ENCODE assay signal across 10 cellular contexts in the genomic region with DNA sequence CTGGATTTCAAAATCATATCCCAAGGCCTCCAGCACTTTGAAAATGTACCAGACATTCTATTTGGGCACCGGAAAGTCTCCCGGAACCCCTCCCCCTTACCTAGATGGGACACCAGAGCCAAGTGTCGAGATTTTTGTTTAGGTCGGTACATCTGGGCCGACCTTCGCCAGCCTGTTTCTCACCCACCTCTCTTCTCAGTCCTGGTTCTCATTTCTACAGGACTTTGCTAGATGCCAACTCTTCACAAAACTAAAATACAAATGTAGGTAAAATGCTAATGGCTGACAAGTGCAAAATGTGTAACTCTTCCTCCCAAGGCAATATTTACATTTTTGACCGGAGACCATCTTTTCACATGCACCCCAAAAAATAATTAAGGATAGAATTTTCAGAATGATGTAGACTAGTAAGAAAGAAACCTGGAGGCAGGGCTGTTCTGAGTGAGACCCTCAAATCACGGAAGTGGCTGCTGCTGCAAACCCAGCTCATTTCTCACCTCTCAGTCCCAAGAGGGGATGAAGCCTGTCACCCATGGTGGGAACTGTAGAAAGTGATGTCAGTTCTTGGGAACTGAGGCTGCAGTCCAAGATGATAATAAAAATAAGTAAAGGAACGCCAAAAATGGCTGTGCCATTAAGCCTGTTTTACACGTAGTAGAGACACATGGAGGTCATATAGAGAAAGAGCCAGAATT. TPM values are rescaled to one million over a fixed set of nuclear protein-coding genes. Genes with fewer than 3 reads are reported as not detected.
DNase-seq lines count a peak whose midpoint lies in the region; ATAC-seq, FAIRE-seq and TF ChIP-seq lines count a peak whose summit lies in the region.
"Not testable (repeated sequence)": the region's sequence is repeated elsewhere in the genome, so short reads cannot be mapped to it uniquely, and the experiment has no call there.
"Had no signal": no experiment of that assay in that cellular context is flagged by ENCODE, and none has a peak within 500 bp of the region (broad histone marks: within the 10 kb centered on the region; RNA-seq: fewer than 3 reads in every experiment).

No MANE protein-coding gene starts in this region.

- H3K9me3 Mint-ChIP-seq in activated T-helper 2 cell treated with anti-CD3 and anti-CD28 coated beads, Interferon-gamma antibody, Interleukin-2, Interleukin-4, amounts not matched to agents 10 μg/mL and 5 μg/mL and 100 μg/mL, durations not matched to agents 14 hours and 24 hours and 36 hours, result peaks cover 11% of the 10 kb centered on the region
- H3K9me3 Mint-ChIP-seq in effector memory CD8-positive, alpha-beta T cell, result not testable (repeated sequence)

- peak overlapping the region; percentile 55 for H3K4me3 ChIP-seq in GM12875 (ENCODE audit: low read depth, low read length)
- not testable (repeated sequence) for H3K4me3 ChIP-seq in HEK293 (ENCODE audit: low read depth, low read length)
- H3K4me3 ChIP-seq in PC-3 (ENCODE audit: low read length), result peak overlapping the region; percentile 71
- H3K4me3 ChIP-seq in HepG2 (replicated peaks in 1 of 3; ENCODE audit: insufficient read depth in 1 of 3, low read depth in 2 of 3, low read length in 3 of 3), result peak overlapping the region in 1 of 3 experiments; percentile 68; a peak in 2 of 6 replicates
- H3K4me3 ChIP-seq in parathyroid adenoma (ENCODE audit: low read depth, low read length), result peak overlapping the region; percentile 60
- peak overlapping the region in 3 of 4 donors; percentile 50 to 65 (median 59) for H3K4me3 ChIP-seq in upper lobe of left lung

- H3K36me3 Mint-ChIP-seq in activated T-helper 2 cell treated with anti-CD3 and anti-CD28 coated beads, Interferon-gamma antibody, Interleukin-2, Interleukin-4, amounts not matched to agents 10 μg/mL and 5 μg/mL and 100 μg/mL, durations not matched to agents 14 hours and 24 hours and 36 hours (ENCODE audit: low read depth), result not testable (repeated sequence)
- H3K36me3 Mint-ChIP-seq in effector memory CD8-positive, alpha-beta T cell (ENCODE audit: insufficient read depth), result peaks cover 10% of the 10 kb centered on the region

- not testable (repeated sequence) for TF ChIP-seq EP300 in HepG2 (IDR thresholded peaks at IDR 0.05; ENCODE audit: low read depth in 2 of 2, low read length in 2 of 2); HepG2 (CRISPR knock-in tag; IDR thresholded peaks at IDR 0.05; ENCODE audit: borderline replicate concordance); upper lobe of left lung (IDR thresholded peaks at IDR 0.05)

- H3K9me2 ChIP-seq in PC-3 (replicated peaks; ENCODE audit: low read length), result not testable (repeated sequence)

- H3K4me2 ChIP-seq in PC-3 (ENCODE audit: low read length), result peak overlapping the region; percentile 90
- peak overlapping the region; percentile 77 for H3K4me2 ChIP-seq in HepG2 (ENCODE audit: low read depth, low read length)
- H3K4me2 ChIP-seq in parathyroid adenoma (ENCODE audit: low read length), result peak overlapping the region; percentile 77

- H3K4me3 Mint-ChIP-seq in activated T-helper 2 cell treated with anti-CD3 and anti-CD28 coated beads, Interferon-gamma antibody, Interleukin-2, Interleukin-4, amounts not matched to agents 10 μg/mL and 5 μg/mL and 100 μg/mL, durations not matched to agents 14 hours and 24 hours and 36 hours (ENCODE audit: low read depth), result peak overlapping the region; percentile 94
- peak overlapping the region; percentile 93 to 95 for H3K4me3 Mint-ChIP-seq in effector memory CD8-positive, alpha-beta T cell

- CTCF ChIA-PET in HEK293 (lab: Yijun Ruan, JAX) (interaction anchor here (0.8 kb wide), 1 partner anchor 13 kb away, joined by 4 read pairs; no protein-coding TSS in a partner anchor), HepG2 (lab: Yijun Ruan, JAX; ENCODE audit: low intra/inter-chr PET ratio, low total read pairs) (interaction anchor here (0.8 to 4.0 kb wide), 2 partner anchors 24 to 53 kb away, joined by 4 to 85 read pairs; no protein-coding TSS in a partner anchor)
- CTCF ChIA-PET in PC-3 (lab: Charles Lee), result not testable (repeated sequence)

- not testable (repeated sequence) for ATAC-seq in PC-3; effector memory CD8-positive, alpha-beta T cell (replicated peaks); HepG2; upper lobe of left lung (ENCODE audit: low FRiP score in 2 of 2)

- not testable (repeated sequence) for H3K27me3 Mint-ChIP-seq in activated T-helper 2 cell treated with anti-CD3 and anti-CD28 coated beads, Interferon-gamma antibody, Interleukin-2, Interleukin-4, amounts not matched to agents 10 μg/mL and 5 μg/mL and 100 μg/mL, durations not matched to agents 14 hours and 24 hours and 36 hours (ENCODE audit: low read depth); effector memory CD8-positive, alpha-beta T cell

- not testable (repeated sequence) for TF ChIP-seq RAD21 in HepG2 (CRISPR knock-in tag; IDR thresholded peaks at IDR 0.05)

- H3K36me3 ChIP-seq in HEK293 (ENCODE audit: control insufficient read depth in 2 of 2, insufficient read depth in 1 of 2, low read length in 2 of 2); PC-3 (ENCODE audit: low read depth, low read length); HepG2 (replicated peaks in 1 of 2; ENCODE audit: control insufficient read depth in 1 of 2, insufficient read depth in 2 of 2, low read length in 2 of 2); parathyroid adenoma (ENCODE audit: control insufficient read depth, insufficient read depth, low read length); upper lobe of left lung: not testable (repeated sequence)

- H3K9me3 ChIP-seq in HEK293 (ENCODE audit: control insufficient read depth, insufficient read depth, low read depth, low read length); PC-3 (ENCODE audit: low read length); HepG2 (ENCODE audit: low read length); parathyroid adenoma (ENCODE audit: control insufficient read depth, low read length); upper lobe of left lung: not testable (repeated sequence)

- H3K27ac ChIP-seq in HEK293 (ENCODE audit: extremely low read depth, low read depth, low read length) (peak overlapping the region; percentile 80; the same call in 1 of the 2 replicates), parathyroid adenoma (peak overlapping the region; percentile 83), upper lobe of left lung (peak overlapping the region; percentile 79 to 95 (median 90))
- not testable (repeated sequence) for H3K27ac ChIP-seq in PC-3 (ENCODE audit: low read length); HepG2 (ENCODE audit: extremely low read length, insufficient read depth, low read length)

- peak overlapping the region; percentile 94; the same call in 1 of the 2 replicates for H2AFZ ChIP-seq in PC-3 (ENCODE audit: low read length)
- not testable (repeated sequence) for H2AFZ ChIP-seq in HepG2 (ENCODE audit: low read length)
- peak overlapping the region; percentile 96 for H2AFZ ChIP-seq in parathyroid adenoma

- POLR2A ChIA-PET in HEK293 (lab: Yijun Ruan, JAX), result interaction anchor here (1.0 to 1.2 kb wide), 2 partner anchors 45 to 158 kb away, joined by 3 to 4 read pairs; a partner anchor contains a TSS
- POLR2A ChIA-PET in PC-3 (lab: Charles Lee; ENCODE audit: unreplicated experiment), result not testable (repeated sequence)
- POLR2A ChIA-PET in HepG2 (lab: Yijun Ruan, JAX), result interaction anchor here (1.8 kb wide), 1 partner anchor 78 kb away, joined by 4 read pairs; a partner anchor contains a TSS

- H3K9ac ChIP-seq in PC-3 (ENCODE audit: low read length) (peak overlapping the region; percentile 49; the same call in 1 of the 2 replicates), HepG2 (ENCODE audit: insufficient read depth, low read depth, low read length) (peak overlapping the region; percentile 51; the same call in 1 of the 2 replicates), parathyroid adenoma (peak overlapping the region; percentile 78)

- H3K79me2 ChIP-seq in PC-3 (ENCODE audit: low read length); HepG2 (ENCODE audit: insufficient read depth, low read length); parathyroid adenoma: not testable (repeated sequence)

- in situ Hi-C loops in HepG2 (cut with HindIII; ENCODE audit: extremely low pct_ligation_motif_present, low pct_unique_long_range_greater_than_20kb), result loop anchor here (10.0 kb wide), 1 partner anchor 52 kb away; a partner anchor contains a TSS

- not testable (repeated sequence) for H3K4me1 ChIP-seq in HEK293 (ENCODE audit: control insufficient read depth, insufficient read depth, low read length); PC-3 (ENCODE audit: insufficient read depth, low read length); parathyroid adenoma
- peaks cover 43% of the 10 kb centered on the region for H3K4me1 ChIP-seq in HepG2 (ENCODE audit: insufficient read depth, low read length)
- H3K4me1 ChIP-seq in upper lobe of left lung, result peaks cover 5 to 13% (median 9%) of the 10 kb centered on the region in 4 donors

- not testable (repeated sequence) for BruUV-seq in PC-3 (replicated peaks; lab: Mats Ljungman, UMichigan); HepG2 (replicated peaks; lab: Mats Ljungman, UMichigan)

- DNase-seq in PC-3; activated T-helper 2 cell treated with anti-CD3 and anti-CD28 coated beads, Interferon-gamma antibody, Interleukin-2, Interleukin-4, amounts not matched to agents 10 μg/mL and 5 μg/mL and 100 μg/mL, durations not matched to agents 14 hours and 24 hours and 36 hours (ENCODE audit: low spot score); effector memory CD8-positive, alpha-beta T cell; HepG2 (ENCODE audit: low spot score); upper lobe of left lung: not testable (repeated sequence)

- not testable (repeated sequence) for H4K20me1 ChIP-seq in PC-3 (ENCODE audit: low read length); HepG2 (ENCODE audit: insufficient read depth, low read length)

- peak overlapping the region; percentile 88 for H3K27ac Mint-ChIP-seq in activated T-helper 2 cell treated with anti-CD3 and anti-CD28 coated beads, Interferon-gamma antibody, Interleukin-2, Interleukin-4, amounts not matched to agents 10 μg/mL and 5 μg/mL and 100 μg/mL, durations not matched to agents 14 hours and 24 hours and 36 hours
- peak overlapping the region; percentile 86 to 89 for H3K27ac Mint-ChIP-seq in effector memory CD8-positive, alpha-beta T cell

- intact Hi-C loops in PC-3 (cut with micrococcal nuclease) (loop anchor here (1.0 kb wide), 1 partner anchor 23 kb away; no protein-coding TSS in a partner anchor), HepG2 (cut with micrococcal nuclease; ENCODE audit: unreplicated experiment) (loop anchor here (1.0 to 10.0 kb wide), 4 partner anchors 23 to 312 kb away; no protein-coding TSS in a partner anchor)
- intact Hi-C loops in activated T-helper 2 cell treated with anti-CD3 and anti-CD28 coated beads, Interferon-gamma antibody, Interleukin-2, Interleukin-4, amounts not matched to agents 10 μg/mL and 5 μg/mL and 100 μg/mL, durations not matched to agents 14 hours and 24 hours and 36 hours (cut with micrococcal nuclease), result loop anchor here (1.0 to 5.0 kb wide), 2 partner anchors 23 to 50 kb away; a partner anchor contains a TSS

- not testable (repeated sequence) for TF ChIP-seq CTCF in GM12875 (IDR thresholded peaks at IDR 0.05; ENCODE audit: borderline replicate concordance, insufficient read depth, low read depth, low read length); HEK293 (tag by site-specific recombination; IDR thresholded peaks at IDR 0.05); HepG2 (CRISPR knock-in tag; IDR thresholded peaks at IDR 0.05); parathyroid adenoma (IDR thresholded peaks at IDR 0.05)
- TF ChIP-seq CTCF in PC-3 (conservative IDR thresholded peaks at IDR 0.05; ENCODE audit: low read depth, low read length) (peak; percentile 4; the same call in 1 of the 2 replicates), upper lobe of left lung (IDR thresholded peaks at IDR 0.05) (peak in 1 of 6 experiments; percentile 0)

- not testable (repeated sequence) for FAIRE-seq in HepG2 (lab: Jason Lieb, UNC)

- not testable (repeated sequence) for H3F3A ChIP-seq in PC-3 (ENCODE audit: low read length, unreplicated experiment)

- H3K4me1 Mint-ChIP-seq in activated T-helper 2 cell treated with anti-CD3 and anti-CD28 coated beads, Interferon-gamma antibody, Interleukin-2, Interleukin-4, amounts not matched to agents 10 μg/mL and 5 μg/mL and 100 μg/mL, durations not matched to agents 14 hours and 24 hours and 36 hours (ENCODE audit: low read depth), result peaks cover 10% of the 10 kb centered on the region
- H3K4me1 Mint-ChIP-seq in effector memory CD8-positive, alpha-beta T cell (ENCODE audit: low read depth in 2 of 2), result peaks cover 9 to 14% of the 10 kb centered on the region in 2 donors

- not testable (repeated sequence) for H3K27me3 ChIP-seq in PC-3 (ENCODE audit: low read length); HepG2 (ENCODE audit: control insufficient read depth in 1 of 2, insufficient read depth in 2 of 2, low read length in 2 of 2); parathyroid adenoma (ENCODE audit: control insufficient read depth, insufficient read depth, low read length); upper lobe of left lung

- TF ChIP-seq POLR2A in HepG2 (IDR thresholded peaks at IDR 0.05; ENCODE audit: insufficient read depth in 1 of 2, low read depth in 2 of 2, low read length in 2 of 2); upper lobe of left lung (IDR thresholded peaks at IDR 0.05): not testable (repeated sequence)

- 31% methylated on average over 10 of the region's 10 CpGs for WGBS in HepG2 (ENCODE audit: low lambda C conversion rate)
- 38 to 40% methylated on average over 10 of the region's 10 CpGs for WGBS in upper lobe of left lung, 2 donors

RNA-seq across cellular contexts. Expression of a gene that starts 14.7 kb away (rescaled TPM):
- not detected in 2 replicates for total RNA-seq in PC-3 (2014; rRNA removed)
- total RNA-seq in activated T-helper 2 cell treated with anti-CD3 and anti-CD28 coated beads, Interferon-gamma antibody, Interleukin-2, Interleukin-4, amounts not matched to agents 10 μg/mL and 5 μg/mL and 100 μg/mL, durations not matched to agents 14 hours and 24 hours and 36 hours, result 1.3 and 1.7 TPM in 2 replicates
- total RNA-seq in HepG2 (2016; rRNA removed; fragmentation: Illumina TruSeq; extraction: Trizol), result 0.13 and 0.27 TPM in 2 replicates
- total RNA-seq in HepG2 (2016; cell fraction: cytosol; rRNA removed; fragmentation: Illumina TruSeq; extraction: Trizol; ENCODE audit: low read depth), result 0.18 TPM in 1 of 2 replicates, not detected in the other
- 0.12 and 0.41 TPM in 2 replicates for total RNA-seq in HepG2 (2016; cell fraction: insoluble cytoplasmic fraction; rRNA removed; fragmentation: Illumina TruSeq; extraction: Trizol)
- 0.03 and 0.15 TPM in 2 replicates for total RNA-seq in HepG2 (2016; cell fraction: membrane; rRNA removed; fragmentation: Illumina TruSeq; extraction: Trizol)
- total RNA-seq in HepG2 (2016; cell fraction: nucleus; rRNA removed; fragmentation: Illumina TruSeq; extraction: Trizol), result 0.47 and 0.65 TPM in 2 replicates
- 0.55 and 0.85 TPM in 2 replicates for polyA plus RNA-seq in HepG2 (2011; rRNA removed)
- 0.13 and 0.21 TPM in 2 replicates for polyA plus RNA-seq in HepG2 (2011; cell fraction: cytosol; rRNA removed)
- 7.7 and 8.1 TPM in 2 replicates for polyA plus RNA-seq in HepG2 (2011; cell fraction: nucleus; rRNA removed)
- 0.16 and 0.34 TPM in 2 replicates for polyA plus RNA-seq in HepG2 (2012)
- polyA plus RNA-seq in HepG2 (2016; cell fraction: cytosol; fragmentation: Illumina TruSeq; extraction: Trizol; ENCODE audit: low read depth), result 0.03 TPM in 2 replicates
- polyA plus RNA-seq in HepG2 (2016; cell fraction: insoluble cytoplasmic fraction; fragmentation: Illumina TruSeq; extraction: Trizol; ENCODE audit: low read depth), result 0.19 and 0.23 TPM in 2 replicates
- polyA plus RNA-seq in HepG2 (2016; cell fraction: membrane; fragmentation: Illumina TruSeq; extraction: Trizol; ENCODE audit: low read depth), result 0.05 TPM in 2 replicates
- 1.6 and 2.9 TPM in 2 replicates for polyA plus RNA-seq in HepG2 (2016; cell fraction: nucleus; fragmentation: Illumina TruSeq; extraction: Trizol; ENCODE audit: insufficient read depth, low read depth)
- polyA minus RNA-seq in HepG2 (2011; rRNA and poly(A)+ RNA removed; ENCODE audit: low replicate concordance), result 0.14 and 3.1 TPM in 2 replicates
- polyA minus RNA-seq in HepG2 (2011; cell fraction: cytosol; rRNA and poly(A)+ RNA removed), result 0.20 and 0.44 TPM in 2 replicates
- 0.77 and 2.9 TPM in 2 replicates for polyA minus RNA-seq in HepG2 (2011; cell fraction: nucleus; rRNA and poly(A)+ RNA removed)
- total RNA-seq in upper lobe of left lung, result 10 to 100 TPM in 1 of 6 donors, 1 to 10 TPM in 3, under 1 TPM in 2; 0.39 to 15.7 (median 1.2) TPM
- total RNA-seq: lung microvascular endothelial cell had no signal

RNA-seq across cellular contexts. Expression of a gene that starts 34.3 kb away (rescaled TPM):
- total RNA-seq in PC-3 (2014; rRNA removed) (not detected in 2 replicates), HepG2 (2016; rRNA removed; fragmentation: Illumina TruSeq; extraction: Trizol) (not detected in 2 replicates), upper lobe of left lung (not detected)
- total RNA-seq in activated T-helper 2 cell treated with anti-CD3 and anti-CD28 coated beads, Interferon-gamma antibody, Interleukin-2, Interleukin-4, amounts not matched to agents 10 μg/mL and 5 μg/mL and 100 μg/mL, durations not matched to agents 14 hours and 24 hours and 36 hours, result not detected in 2 replicates
- not detected in 2 replicates for total RNA-seq in HepG2 (2016; cell fraction: cytosol; rRNA removed; fragmentation: Illumina TruSeq; extraction: Trizol; ENCODE audit: low read depth)
- total RNA-seq in HepG2 (2016; cell fraction: insoluble cytoplasmic fraction; rRNA removed; fragmentation: Illumina TruSeq; extraction: Trizol), result not detected in 2 replicates
- total RNA-seq in HepG2 (2016; cell fraction: membrane; rRNA removed; fragmentation: Illumina TruSeq; extraction: Trizol), result not detected in 2 replicates
- not detected in 2 replicates for total RNA-seq in HepG2 (2016; cell fraction: nucleus; rRNA removed; fragmentation: Illumina TruSeq; extraction: Trizol)
- polyA plus RNA-seq in HepG2 (2011; rRNA removed), result 0.03 TPM in 1 of 2 replicates, not detected in the other
- not detected in 2 replicates for polyA plus RNA-seq in HepG2 (2011; cell fraction: cytosol; rRNA removed)
- 0.06 and 0.16 TPM in 2 replicates for polyA plus RNA-seq in HepG2 (2011; cell fraction: nucleus; rRNA removed)
- polyA plus RNA-seq in HepG2 (2012), result 0.05 TPM in 1 of 2 replicates, not detected in the other
- not detected in 2 replicates for polyA plus RNA-seq in HepG2 (2016; cell fraction: cytosol; fragmentation: Illumina TruSeq; extraction: Trizol; ENCODE audit: low read depth)
- not detected in 2 replicates for polyA plus RNA-seq in HepG2 (2016; cell fraction: insoluble cytoplasmic fraction; fragmentation: Illumina TruSeq; extraction: Trizol; ENCODE audit: low read depth)
- polyA plus RNA-seq in HepG2 (2016; cell fraction: membrane; fragmentation: Illumina TruSeq; extraction: Trizol; ENCODE audit: low read depth), result not detected in 2 replicates
- not detected in 2 replicates for polyA plus RNA-seq in HepG2 (2016; cell fraction: nucleus; fragmentation: Illumina TruSeq; extraction: Trizol; ENCODE audit: insufficient read depth, low read depth)
- 0.16 TPM in 1 of 2 replicates, not detected in the other for polyA minus RNA-seq in HepG2 (2011; rRNA and poly(A)+ RNA removed; ENCODE audit: low replicate concordance)
- not detected in 2 replicates for polyA minus RNA-seq in HepG2 (2011; cell fraction: cytosol; rRNA and poly(A)+ RNA removed)
- not detected in 2 replicates for polyA minus RNA-seq in HepG2 (2011; cell fraction: nucleus; rRNA and poly(A)+ RNA removed)
- total RNA-seq: lung microvascular endothelial cell, NCI-H460 had no signal

RNA-seq across cellular contexts. Expression of a gene that starts 48.4 kb away (rescaled TPM):
- total RNA-seq in PC-3 (2014; rRNA removed) (16.5 and 26.7 TPM in 2 replicates), HepG2 (2016; rRNA removed; fragmentation: Illumina TruSeq; extraction: Trizol) (38.2 and 40.0 TPM in 2 replicates), upper lobe of left lung (10 to 100 TPM; 13.2 to 27.4 (median 18.2) TPM)
- 23.9 and 24.9 TPM in 2 replicates for total RNA-seq in activated T-helper 2 cell treated with anti-CD3 and anti-CD28 coated beads, Interferon-gamma antibody, Interleukin-2, Interleukin-4, amounts not matched to agents 10 μg/mL and 5 μg/mL and 100 μg/mL, durations not matched to agents 14 hours and 24 hours and 36 hours
- 10.7 and 12.6 TPM in 2 replicates for total RNA-seq in HepG2 (2016; cell fraction: cytosol; rRNA removed; fragmentation: Illumina TruSeq; extraction: Trizol; ENCODE audit: low read depth)
- total RNA-seq in HepG2 (2016; cell fraction: insoluble cytoplasmic fraction; rRNA removed; fragmentation: Illumina TruSeq; extraction: Trizol), result 37.5 and 39.4 TPM in 2 replicates
- total RNA-seq in HepG2 (2016; cell fraction: membrane; rRNA removed; fragmentation: Illumina TruSeq; extraction: Trizol), result 19.6 and 20.4 TPM in 2 replicates
- total RNA-seq in HepG2 (2016; cell fraction: nucleus; rRNA removed; fragmentation: Illumina TruSeq; extraction: Trizol), result 18.4 and 18.8 TPM in 2 replicates
- polyA plus RNA-seq in HepG2 (2011; rRNA removed), result 24.7 and 24.8 TPM in 2 replicates
- 15.5 and 22.3 TPM in 2 replicates for polyA plus RNA-seq in HepG2 (2011; cell fraction: cytosol; rRNA removed)
- 19.3 and 24.1 TPM in 2 replicates for polyA plus RNA-seq in HepG2 (2011; cell fraction: nucleus; rRNA removed)
- 25.5 and 32.5 TPM in 2 replicates for polyA plus RNA-seq in HepG2 (2012)
- 12.3 and 12.4 TPM in 2 replicates for polyA plus RNA-seq in HepG2 (2016; cell fraction: cytosol; fragmentation: Illumina TruSeq; extraction: Trizol; ENCODE audit: low read depth)
- 50.1 and 54.3 TPM in 2 replicates for polyA plus RNA-seq in HepG2 (2016; cell fraction: insoluble cytoplasmic fraction; fragmentation: Illumina TruSeq; extraction: Trizol; ENCODE audit: low read depth)
- polyA plus RNA-seq in HepG2 (2016; cell fraction: membrane; fragmentation: Illumina TruSeq; extraction: Trizol; ENCODE audit: low read depth), result 19.3 and 20.8 TPM in 2 replicates
- polyA plus RNA-seq in HepG2 (2016; cell fraction: nucleus; fragmentation: Illumina TruSeq; extraction: Trizol; ENCODE audit: insufficient read depth, low read depth), result 39.6 and 44.6 TPM in 2 replicates
- 7.3 and 27.3 TPM in 2 replicates for polyA minus RNA-seq in HepG2 (2011; rRNA and poly(A)+ RNA removed; ENCODE audit: low replicate concordance)
- 10.4 and 11.1 TPM in 2 replicates for polyA minus RNA-seq in HepG2 (2011; cell fraction: cytosol; rRNA and poly(A)+ RNA removed)
- polyA minus RNA-seq in HepG2 (2011; cell fraction: nucleus; rRNA and poly(A)+ RNA removed), result 10.9 and 11.7 TPM in 2 replicates

RNA-seq across cellular contexts. Expression of a gene that starts 57.0 kb away (rescaled TPM):
- total RNA-seq in PC-3 (2014; rRNA removed) (10.0 and 11.6 TPM in 2 replicates), HepG2 (2016; rRNA removed; fragmentation: Illumina TruSeq; extraction: Trizol) (118 and 129 TPM in 2 replicates), upper lobe of left lung (10 to 100 TPM; 27.2 to 70.3 (median 34.9) TPM)
- total RNA-seq in activated T-helper 2 cell treated with anti-CD3 and anti-CD28 coated beads, Interferon-gamma antibody, Interleukin-2, Interleukin-4, amounts not matched to agents 10 μg/mL and 5 μg/mL and 100 μg/mL, durations not matched to agents 14 hours and 24 hours and 36 hours, result 62.7 and 62.8 TPM in 2 replicates
- total RNA-seq in HepG2 (2016; cell fraction: cytosol; rRNA removed; fragmentation: Illumina TruSeq; extraction: Trizol; ENCODE audit: low read depth), result 29.7 and 32.7 TPM in 2 replicates
- total RNA-seq in HepG2 (2016; cell fraction: insoluble cytoplasmic fraction; rRNA removed; fragmentation: Illumina TruSeq; extraction: Trizol), result 112 and 129 TPM in 2 replicates
- 38.2 and 39.1 TPM in 2 replicates for total RNA-seq in HepG2 (2016; cell fraction: membrane; rRNA removed; fragmentation: Illumina TruSeq; extraction: Trizol)
- total RNA-seq in HepG2 (2016; cell fraction: nucleus; rRNA removed; fragmentation: Illumina TruSeq; extraction: Trizol), result 96.7 and 121 TPM in 2 replicates
- 272 and 316 TPM in 2 replicates for polyA plus RNA-seq in HepG2 (2011; rRNA removed)
- 238 and 309 TPM in 2 replicates for polyA plus RNA-seq in HepG2 (2011; cell fraction: cytosol; rRNA removed)
- polyA plus RNA-seq in HepG2 (2011; cell fraction: nucleus; rRNA removed), result 309 TPM in 2 replicates
- 216 and 286 TPM in 2 replicates for polyA plus RNA-seq in HepG2 (2012)
- 19.2 and 20.8 TPM in 2 replicates for polyA plus RNA-seq in HepG2 (2016; cell fraction: cytosol; fragmentation: Illumina TruSeq; extraction: Trizol; ENCODE audit: low read depth)
- 122 and 140 TPM in 2 replicates for polyA plus RNA-seq in HepG2 (2016; cell fraction: insoluble cytoplasmic fraction; fragmentation: Illumina TruSeq; extraction: Trizol; ENCODE audit: low read depth)
- 27.1 and 31.0 TPM in 2 replicates for polyA plus RNA-seq in HepG2 (2016; cell fraction: membrane; fragmentation: Illumina TruSeq; extraction: Trizol; ENCODE audit: low read depth)
- 172 and 175 TPM in 2 replicates for polyA plus RNA-seq in HepG2 (2016; cell fraction: nucleus; fragmentation: Illumina TruSeq; extraction: Trizol; ENCODE audit: insufficient read depth, low read depth)
- polyA minus RNA-seq in HepG2 (2011; rRNA and poly(A)+ RNA removed; ENCODE audit: low replicate concordance), result 87.1 and 691 TPM in 2 replicates
- 204 and 209 TPM in 2 replicates for polyA minus RNA-seq in HepG2 (2011; cell fraction: cytosol; rRNA and poly(A)+ RNA removed)
- polyA minus RNA-seq in HepG2 (2011; cell fraction: nucleus; rRNA and poly(A)+ RNA removed), result 128 and 158 TPM in 2 replicates
